ENCODE assay signal across 12 cellular contexts in genomic region chr3:5155241-5155640, GRCh38. TPM values are rescaled to one million over a fixed set of nuclear protein-coding genes. Genes with fewer than 3 reads are reported as not detected.
DNase-seq lines count a peak whose midpoint lies in the region; ATAC-seq and TF ChIP-seq lines count a peak whose summit lies in the region.
"Had no signal": no experiment of that assay in that cellular context is flagged by ENCODE, and none has a peak within 500 bp of the region (broad histone marks: within the 10 kb centered on the region; RNA-seq: fewer than 3 reads in every experiment).

No MANE protein-coding gene starts in this region.

- CTCF ChIA-PET in naive thymus-derived CD4-positive, alpha-beta T cell (lab: Charles Lee), result no interaction called here
- CTCF ChIA-PET in activated CD8-positive, alpha-beta T cell treated with anti-CD3 and anti-CD28 coated beads for 36 hours (lab: Charles Lee), result interaction anchor here (1.2 kb wide), 1 partner anchor 11 kb away, joined by 3 read pairs; no protein-coding TSS in a partner anchor

- TF ChIP-seq CTCF in CD14-positive monocyte (IDR thresholded peaks at IDR 0.05), result no peak
- no peak for TF ChIP-seq CTCF in activated CD8-positive, alpha-beta T cell treated with anti-CD3 and anti-CD28 coated beads for 36 hours (IDR thresholded peaks at IDR 0.05)

- ATAC-seq in T-helper 17 cell, result no peak
- ATAC-seq in naive thymus-derived CD4-positive, alpha-beta T cell, result no peak
- no peak for ATAC-seq in GM19463 (IDR thresholded peaks at IDR 0.05; ENCODE audit: unreplicated experiment)
- no peak for ATAC-seq in activated CD8-positive, alpha-beta T cell treated with anti-CD3 and anti-CD28 coated beads for 36 hours
- ATAC-seq: HCT116 had no signal

- no peak for DNase-seq in activated CD4-positive, alpha-beta T cell treated with anti-CD3 and anti-CD28 coated beads, Interleukin-2, amount 10 ng/mL, durations not matched to agents 24 days and 14 days
- no peak for DNase-seq in activated CD4-positive, alpha-beta T cell treated with anti-CD3 and anti-CD28 coated beads for 1 hour
- DNase-seq in CD14-positive monocyte (ENCODE audit: low spot score) (no peak), T-helper 17 cell (no peak)
- DNase-seq in naive thymus-derived CD4-positive, alpha-beta T cell, result no peak
- DNase-seq in T-helper 2 cell treated with Interferon-gamma antibody and Interleukin-4, amounts not matched to agents 5 μg/mL and 100 μg/mL, for 36 hours (ENCODE audit: low spot score), result no peak
- no peak for DNase-seq in activated CD8-positive, alpha-beta T cell treated with anti-CD3 and anti-CD28 coated beads for 36 hours
- DNase-seq: DMS53, GF-D8 had no signal

- peaks cover 16% of the 10 kb centered on the region for H3K36me3 Mint-ChIP-seq in activated CD4-positive, alpha-beta T cell treated with anti-CD3 and anti-CD28 coated beads, Interleukin-2, amount 10 ng/mL, durations not matched to agents 24 days and 14 days (ENCODE audit: low read depth)
- H3K36me3 Mint-ChIP-seq in CD14-positive monocyte (peaks cover 4 to 29% of the 10 kb centered on the region in 2 donors), T-helper 17 cell (ENCODE audit: low read depth) (no peaks in the 10 kb centered on the region)
- H3K36me3 Mint-ChIP-seq in naive thymus-derived CD4-positive, alpha-beta T cell, result peaks cover 5 to 26% (median 9%) of the 10 kb centered on the region in 5 donors
- peaks cover 4% of the 10 kb centered on the region for H3K36me3 Mint-ChIP-seq in T-helper 2 cell treated with Interferon-gamma antibody and Interleukin-4, amounts not matched to agents 5 μg/mL and 100 μg/mL, for 36 hours (ENCODE audit: low read depth)
- peaks cover 21% of the 10 kb centered on the region for H3K36me3 Mint-ChIP-seq in activated CD8-positive, alpha-beta T cell treated with anti-CD3 and anti-CD28 coated beads for 36 hours (ENCODE audit: low read depth)

- peak overlapping the region; percentile 25 for H3K27ac Mint-ChIP-seq in activated CD4-positive, alpha-beta T cell treated with anti-CD3 and anti-CD28 coated beads, Interleukin-2, amount 10 ng/mL, durations not matched to agents 24 days and 14 days
- H3K27ac Mint-ChIP-seq in CD14-positive monocyte (peak overlapping the region in 4 of 7 donors; percentile 53 to 65 (median 58)), T-helper 17 cell (peak overlapping the region; percentile 6)
- H3K27ac Mint-ChIP-seq in naive thymus-derived CD4-positive, alpha-beta T cell, result peak overlapping the region in 6 of 9 donors; percentile 0 to 79 (median 44)
- no peak overlapping the region for H3K27ac Mint-ChIP-seq in T-helper 2 cell treated with Interferon-gamma antibody and Interleukin-4, amounts not matched to agents 5 μg/mL and 100 μg/mL, for 36 hours
- H3K27ac Mint-ChIP-seq in activated CD8-positive, alpha-beta T cell treated with anti-CD3 and anti-CD28 coated beads for 36 hours, result no peak overlapping the region

- POLR2A ChIA-PET in naive thymus-derived CD4-positive, alpha-beta T cell (lab: Charles Lee), result interaction anchor here (0.7 kb wide), 1 partner anchor 1781 kb away, joined by 4 read pairs; no protein-coding TSS in a partner anchor
- POLR2A ChIA-PET in activated CD8-positive, alpha-beta T cell treated with anti-CD3 and anti-CD28 coated beads for 36 hours (lab: Charles Lee), result interaction anchor here (1.2 kb wide), 1 partner anchor 22 kb away, joined by 3 read pairs; no protein-coding TSS in a partner anchor

- no peaks in the 10 kb centered on the region for H3K9me3 ChIP-seq in T-helper 17 cell (ENCODE audit: control insufficient read depth, low read length, poor library complexity, severe bottlenecking)
- H3K9me3 ChIP-seq in naive thymus-derived CD4-positive, alpha-beta T cell (ENCODE audit: control insufficient read depth in 2 of 3, low read length in 3 of 3), result peaks cover 0 to 3% (median 0%) of the 10 kb centered on the region in 3 experiments

- H3K4me3 Mint-ChIP-seq in activated CD4-positive, alpha-beta T cell treated with anti-CD3 and anti-CD28 coated beads, Interleukin-2, amount 10 ng/mL, durations not matched to agents 24 days and 14 days, result no peak overlapping the region
- H3K4me3 Mint-ChIP-seq in CD14-positive monocyte, result no peak overlapping the region
- H3K4me3 Mint-ChIP-seq in T-helper 17 cell, result no peak overlapping the region
- peak overlapping the region in 1 of 10 donors; percentile 3 for H3K4me3 Mint-ChIP-seq in naive thymus-derived CD4-positive, alpha-beta T cell
- no peak overlapping the region for H3K4me3 Mint-ChIP-seq in T-helper 2 cell treated with Interferon-gamma antibody and Interleukin-4, amounts not matched to agents 5 μg/mL and 100 μg/mL, for 36 hours
- H3K4me3 Mint-ChIP-seq in activated CD8-positive, alpha-beta T cell treated with anti-CD3 and anti-CD28 coated beads for 36 hours, result no peak overlapping the region

- no peaks in the 10 kb centered on the region for H3K27me3 Mint-ChIP-seq in activated CD4-positive, alpha-beta T cell treated with anti-CD3 and anti-CD28 coated beads, Interleukin-2, amount 10 ng/mL, durations not matched to agents 24 days and 14 days
- H3K27me3 Mint-ChIP-seq in CD14-positive monocyte (ENCODE audit: low read depth in 3 of 3), result no peaks in the 10 kb centered on the region
- H3K27me3 Mint-ChIP-seq in T-helper 17 cell, result no peaks in the 10 kb centered on the region
- H3K27me3 Mint-ChIP-seq in naive thymus-derived CD4-positive, alpha-beta T cell, result no peaks in the 10 kb centered on the region
- no peaks in the 10 kb centered on the region for H3K27me3 Mint-ChIP-seq in T-helper 2 cell treated with Interferon-gamma antibody and Interleukin-4, amounts not matched to agents 5 μg/mL and 100 μg/mL, for 36 hours (ENCODE audit: low read depth)
- no peaks in the 10 kb centered on the region for H3K27me3 Mint-ChIP-seq in activated CD8-positive, alpha-beta T cell treated with anti-CD3 and anti-CD28 coated beads for 36 hours

- H3K4me1 ChIP-seq in naive thymus-derived CD4-positive, alpha-beta T cell (ENCODE audit: control insufficient read depth in 2 of 2, insufficient read depth in 2 of 2, low read length in 2 of 2), result peaks cover 3 to 4% of the 10 kb centered on the region in 2 donors

- no peaks in the 10 kb centered on the region for H3K36me3 ChIP-seq in naive thymus-derived CD4-positive, alpha-beta T cell (ENCODE audit: control insufficient read depth in 2 of 3, insufficient read depth in 3 of 3, low read length in 3 of 3)

- intact Hi-C loops in activated CD4-positive, alpha-beta T cell treated with anti-CD3 and anti-CD28 coated beads, Interleukin-2, amount 10 ng/mL, durations not matched to agents 24 days and 14 days (cut with micrococcal nuclease), result no loop called here
- intact Hi-C loops in CD14-positive monocyte (cut with micrococcal nuclease), result no loop called here
- intact Hi-C loops in naive thymus-derived CD4-positive, alpha-beta T cell (cut with micrococcal nuclease), result no loop called here
- intact Hi-C loops in activated CD8-positive, alpha-beta T cell treated with anti-CD3 and anti-CD28 coated beads for 36 hours (cut with micrococcal nuclease), result no loop called here

- no peak overlapping the region for H3K4me3 ChIP-seq in naive thymus-derived CD4-positive, alpha-beta T cell (ENCODE audit: low read length)

- H3K4me1 Mint-ChIP-seq in activated CD4-positive, alpha-beta T cell treated with anti-CD3 and anti-CD28 coated beads, Interleukin-2, amount 10 ng/mL, durations not matched to agents 24 days and 14 days, result peaks cover 18% of the 10 kb centered on the region
- H3K4me1 Mint-ChIP-seq in CD14-positive monocyte (peaks cover 38% of the 10 kb centered on the region), T-helper 17 cell (peaks cover 42% of the 10 kb centered on the region)
- H3K4me1 Mint-ChIP-seq in naive thymus-derived CD4-positive, alpha-beta T cell, result peaks cover 24 to 87% (median 78%) of the 10 kb centered on the region in 7 donors
- peaks cover 11% of the 10 kb centered on the region for H3K4me1 Mint-ChIP-seq in T-helper 2 cell treated with Interferon-gamma antibody and Interleukin-4, amounts not matched to agents 5 μg/mL and 100 μg/mL, for 36 hours (ENCODE audit: low read depth)
- peaks cover 57% of the 10 kb centered on the region for H3K4me1 Mint-ChIP-seq in activated CD8-positive, alpha-beta T cell treated with anti-CD3 and anti-CD28 coated beads for 36 hours (ENCODE audit: low read depth)

- no peaks in the 10 kb centered on the region for H3K27me3 ChIP-seq in naive thymus-derived CD4-positive, alpha-beta T cell (ENCODE audit: control insufficient read depth in 2 of 2, insufficient read depth in 2 of 2, low read length in 2 of 2)

- no peak overlapping the region for H3K27ac ChIP-seq in naive thymus-derived CD4-positive, alpha-beta T cell (ENCODE audit: low read depth, low read length)
- H3K27ac ChIP-seq: 22Rv1 had no signal

- no peaks in the 10 kb centered on the region for H3K9me3 Mint-ChIP-seq in activated CD4-positive, alpha-beta T cell treated with anti-CD3 and anti-CD28 coated beads, Interleukin-2, amount 10 ng/mL, durations not matched to agents 24 days and 14 days
- peaks cover 0 to 3% (median 0%) of the 10 kb centered on the region in 7 donors for H3K9me3 Mint-ChIP-seq in CD14-positive monocyte
- peaks cover 0 to 3% (median 0%) of the 10 kb centered on the region in 11 donors for H3K9me3 Mint-ChIP-seq in naive thymus-derived CD4-positive, alpha-beta T cell
- no peaks in the 10 kb centered on the region for H3K9me3 Mint-ChIP-seq in T-helper 2 cell treated with Interferon-gamma antibody and Interleukin-4, amounts not matched to agents 5 μg/mL and 100 μg/mL, for 36 hours
- H3K9me3 Mint-ChIP-seq in activated CD8-positive, alpha-beta T cell treated with anti-CD3 and anti-CD28 coated beads for 36 hours, result no peaks in the 10 kb centered on the region

RNA-seq across cellular contexts. Expression of gene EDEM1, which starts 32.3 kb away (rescaled TPM):
- 167 and 168 TPM in 2 replicates for total RNA-seq in activated CD4-positive, alpha-beta T cell treated with anti-CD3 and anti-CD28 coated beads, Interleukin-2, amount 10 ng/mL, durations not matched to agents 24 days and 14 days
- polyA plus RNA-seq in CD14-positive monocyte, result 10 to 100 TPM; 17.5 to 23.7 TPM
- 100 to 1,000 TPM; 109 to 111 TPM for total RNA-seq in T-helper 17 cell
- 100 to 1,000 TPM in 4 of 5 experiments, 10 to 100 TPM in 1; 97.3 to 138 (median 126) TPM for total RNA-seq in naive thymus-derived CD4-positive, alpha-beta T cell
- 10 to 100 TPM; 41.9 to 50.1 TPM for polyA plus RNA-seq in naive thymus-derived CD4-positive, alpha-beta T cell
- total RNA-seq in activated CD8-positive, alpha-beta T cell treated with anti-CD3 and anti-CD28 coated beads for 36 hours, result 100 to 1,000 TPM; 156 to 159 TPM

RNA-seq across cellular contexts. Expression of gene ARL8B, which starts 33.1 kb away (rescaled TPM):
- total RNA-seq in activated CD4-positive, alpha-beta T cell treated with anti-CD3 and anti-CD28 coated beads, Interleukin-2, amount 10 ng/mL, durations not matched to agents 24 days and 14 days, result 46.8 and 50.4 TPM in 2 replicates
- 100 to 1,000 TPM; 101 to 121 TPM for polyA plus RNA-seq in CD14-positive monocyte
- 10 to 100 TPM; 39.2 to 52.9 TPM for total RNA-seq in T-helper 17 cell
- total RNA-seq in naive thymus-derived CD4-positive, alpha-beta T cell, result 10 to 100 TPM; 43.7 to 61.6 (median 48.4) TPM
- polyA plus RNA-seq in naive thymus-derived CD4-positive, alpha-beta T cell, result 10 to 100 TPM; 43.7 to 66.1 TPM
- total RNA-seq in activated CD8-positive, alpha-beta T cell treated with anti-CD3 and anti-CD28 coated beads for 36 hours, result 10 to 100 TPM; 33.9 to 38.9 TPM

Comparison
In these comparisons a context has a peak if more than half of its experiments do, and no peak if none do; other contexts are left out.
1. H3K27ac Mint-ChIP-seq: peak in activated CD4-positive, alpha-beta T cell treated with anti-CD3 and anti-CD28 coated beads, Interleukin-2, amount 10 ng/mL, durations not matched to agents 24 days and 14 days (single experiment), CD14-positive monocyte (4 of 7), T-helper 17 cell (single experiment) and naive thymus-derived CD4-positive, alpha-beta T cell (6 of 9); none in T-helper 2 cell treated with Interferon-gamma antibody and Interleukin-4, amounts not matched to agents 5 μg/mL and 100 μg/mL, for 36 hours (single experiment) and activated CD8-positive, alpha-beta T cell treated with anti-CD3 and anti-CD28 coated beads for 36 hours (single experiment).